In genomic region chr1:212814989-212815388, GRCh38 we compare ENCODE assay signal across 9 cellular contexts. TPM values are rescaled to one million over a fixed set of nuclear protein-coding genes. Genes with fewer than 3 reads are reported as not detected.
A peak's percentile ranks its signal among the peaks of the same experiment; 100 is the strongest.
DNase-seq lines count a peak whose midpoint lies in the region; ATAC-seq, FAIRE-seq and TF ChIP-seq lines count a peak whose summit lies in the region.
"Had no signal": no experiment of that assay in that cellular context is flagged by ENCODE, and none has a peak within 500 bp of the region (broad histone marks: within the 10 kb centered on the region; RNA-seq: fewer than 3 reads in every experiment).

No MANE protein-coding gene starts in this region.

- DNase-seq in NCI-H2107 treated with DMSO at 0.1 percent for 48 hours (lab: John Stamatoyannopoulos, UW; ENCODE audit: unreplicated experiment) (peak; percentile 27), NCI-H2107 (lab: John Stamatoyannopoulos, UW) (no peak), NCI-H146 treated with DMSO at 0.1 percent for 48 hours (lab: John Stamatoyannopoulos, UW; ENCODE audit: unreplicated experiment) (peak; percentile 59), endothelial cell of umbilical vein (ENCODE audit: low read depth, low spot score) (peak; percentile 27), psoas muscle (no peak), germinal center (ENCODE audit: low spot score) (no peak), sigmoid colon (no peak)

- BruUV-seq in endothelial cell of umbilical vein (replicated peaks; lab: Mats Ljungman, UMichigan): no TSS peak

- no peak overlapping the region for H2AFZ ChIP-seq in endothelial cell of umbilical vein (ENCODE audit: low read depth, low read length)

- H3K9me1 ChIP-seq in endothelial cell of umbilical vein (replicated peaks; ENCODE audit: control insufficient read depth, extremely low read depth, insufficient read depth, low read length): no peaks in the 10 kb centered on the region

- TF ChIP-seq POLR2A in endothelial cell of umbilical vein (IDR thresholded peaks at IDR 0.05; ENCODE audit: low read depth, low read length) (no peak), sigmoid colon (IDR thresholded peaks at IDR 0.05) (no peak)

- no peaks in the 10 kb centered on the region for H4K20me1 ChIP-seq in endothelial cell of umbilical vein (replicated peaks; ENCODE audit: control insufficient read depth, extremely low read depth, insufficient read depth, low read length)
- H4K20me1 ChIP-seq: BLaER1 treated with 17β-estradiol and CSF1 and Interleukin-3, amounts not matched to agents 10 nM and 100 nM had no signal

- TF ChIP-seq CTCF in endothelial cell of umbilical vein (IDR thresholded peaks at IDR 0.05; ENCODE audit: extremely low read depth in 1 of 2, insufficient read depth in 1 of 2, low read depth in 1 of 2, low read length in 2 of 2) (no peak), psoas muscle (IDR thresholded peaks at IDR 0.05) (peak; percentile 43), sigmoid colon (IDR thresholded peaks at IDR 0.05) (peak in 2 of 4 experiments; percentile 13 to 41)

- H3K27me3 ChIP-seq in endothelial cell of umbilical vein (ENCODE audit: control insufficient read depth in 2 of 2, insufficient read depth in 2 of 2, low read length in 2 of 2): no peaks in the 10 kb centered on the region
- H3K27me3 ChIP-seq in psoas muscle (ENCODE audit: insufficient read depth in 3 of 3, low read length in 2 of 3): no peaks in the 10 kb centered on the region
- H3K27me3 ChIP-seq in sigmoid colon: no peaks in the 10 kb centered on the region
- H3K27me3 ChIP-seq: BLaER1 treated with 17β-estradiol and CSF1 and Interleukin-3, amounts not matched to agents 10 nM and 100 nM had no signal

- dilution Hi-C loops in endothelial cell of umbilical vein (cut with MboI; ENCODE audit: extremely low pct_ligation_motif_present, low sequenced_read_pairs): no loop called here

- H3K4me2 ChIP-seq in endothelial cell of umbilical vein (ENCODE audit: insufficient read depth, low read length): no peak overlapping the region
- H3K4me2 ChIP-seq: BLaER1 treated with 17β-estradiol and CSF1 and Interleukin-3, amounts not matched to agents 10 nM and 100 nM had no signal

- POLR2A ChIA-PET in endothelial cell of umbilical vein (lab: Charles Lee): interaction anchor here (1.0 kb wide), 1 partner anchor 44 kb away, joined by 4 read pairs; no protein-coding TSS in a partner anchor

- H3K9me3 ChIP-seq in endothelial cell of umbilical vein (replicated peaks; ENCODE audit: control insufficient read depth, insufficient read depth, low read length) (no peaks in the 10 kb centered on the region), psoas muscle (no peaks in the 10 kb centered on the region), sigmoid colon (no peaks in the 10 kb centered on the region)
- H3K9me3 ChIP-seq: BLaER1 treated with 17β-estradiol and CSF1 and Interleukin-3, amounts not matched to agents 10 nM and 100 nM had no signal

- intact Hi-C loops in endothelial cell of umbilical vein (cut with micrococcal nuclease) (loop anchor here (1.0 kb wide), 1 partner anchor 180 kb away; no protein-coding TSS in a partner anchor), psoas muscle (cut with DNase I) (loop anchor here (2.0 to 5.0 kb wide), 2 partner anchors 180 to 182 kb away; no protein-coding TSS in a partner anchor), sigmoid colon (cut with DNase I) (loop anchor here (5.0 kb wide), 1 partner anchor 182 kb away; no protein-coding TSS in a partner anchor)

- H3K27ac ChIP-seq in endothelial cell of umbilical vein (ENCODE audit: insufficient read depth, low read depth, low read length) (no peak overlapping the region), psoas muscle (no peak overlapping the region), sigmoid colon (no peak overlapping the region)
- H3K27ac ChIP-seq: BLaER1 treated with 17β-estradiol and CSF1 and Interleukin-3, amounts not matched to agents 10 nM and 100 nM had no signal

- FAIRE-seq in endothelial cell of umbilical vein (lab: Jason Lieb, UNC): no peak

- no peak overlapping the region for H3K9ac ChIP-seq in endothelial cell of umbilical vein (replicated peaks; ENCODE audit: extremely low read depth, insufficient read depth, low read length)
- H3K9ac ChIP-seq: BLaER1 treated with 17β-estradiol and CSF1 and Interleukin-3, amounts not matched to agents 10 nM and 100 nM had no signal

- H3K4me3 ChIP-seq in endothelial cell of umbilical vein (replicated peaks in 1 of 3; ENCODE audit: insufficient read depth in 1 of 3, low read depth in 1 of 3, low read length in 3 of 3) (no peak overlapping the region), psoas muscle (no peak overlapping the region), sigmoid colon (no peak overlapping the region)
- H3K4me3 ChIP-seq: BLaER1 treated with 17β-estradiol and CSF1 and Interleukin-3, amounts not matched to agents 10 nM and 100 nM had no signal

- no peaks in the 10 kb centered on the region for H3K79me2 ChIP-seq in endothelial cell of umbilical vein (ENCODE audit: control insufficient read depth, insufficient read depth, low read length)

- no peak for TF ChIP-seq EP300 in sigmoid colon (IDR thresholded peaks at IDR 0.05)

- WGBS in psoas muscle, 3 donors: 42 to 56% (median 45%) methylated on average over 5 of the region's 5 CpGs
- 24 to 61% methylated on average over 5 of the region's 5 CpGs for WGBS in sigmoid colon, 2 donors

- H3K4me1 ChIP-seq in endothelial cell of umbilical vein (ENCODE audit: control insufficient read depth, extremely low read depth, insufficient read depth, low read length) (peaks cover 4% of the 10 kb centered on the region), psoas muscle (no peaks in the 10 kb centered on the region), sigmoid colon (no peaks in the 10 kb centered on the region)

- H3K36me3 ChIP-seq in endothelial cell of umbilical vein (ENCODE audit: control insufficient read depth in 2 of 2, extremely low read depth in 1 of 2, insufficient read depth in 2 of 2, low read length in 2 of 2): peaks cover 0 to 2% of the 10 kb centered on the region in 2 experiments
- peaks cover 6 to 38% of the 10 kb centered on the region in 2 donors for H3K36me3 ChIP-seq in psoas muscle (ENCODE audit: insufficient read depth in 1 of 2, low read depth in 1 of 2)
- peaks cover 0 to 13% (median 0%) of the 10 kb centered on the region in 4 donors for H3K36me3 ChIP-seq in sigmoid colon

- peak in 1 of 4 donors; percentile 56 for ATAC-seq in psoas muscle
- ATAC-seq in activated CD4-positive, CD25-positive, alpha-beta regulatory T cell treated with anti-CD3 and anti-CD28 coated beads, Interleukin-2, amount 50 U/mL, for 24 hours: no peak

- CTCF ChIA-PET in endothelial cell of umbilical vein (lab: Charles Lee): interaction anchor here (0.6 to 1.9 kb wide), 21 partner anchors 9 to 181 kb away, joined by 3 to 49 read pairs (median 4); partner anchors contain the start of gene FLVCR1

RNA-seq across cellular contexts. Expression of gene TATDN3, which starts 23.3 kb away (rescaled TPM):
- total RNA-seq in endothelial cell of umbilical vein (7.8 and 8.0 TPM in 2 replicates), psoas muscle (10 to 100 TPM; 21.4 to 25.2 (median 22.8) TPM), sigmoid colon (10 to 100 TPM in 3 of 4 donors, 1 to 10 TPM in 1; 9.1 to 25.7 (median 17.8) TPM)
- polyA plus RNA-seq in endothelial cell of umbilical vein (3.5 and 4.3 TPM in 2 replicates), psoas muscle (10 to 100 TPM; 13.5 to 20.9 (median 13.9) TPM), sigmoid colon (10 to 100 TPM; 10.7 to 12.5 (median 12.0) TPM)
- polyA plus RNA-seq in endothelial cell of umbilical vein (2011; cell fraction: cytosol; rRNA removed): 7.2 and 7.3 TPM in 2 replicates
- 6.8 and 7.9 TPM in 2 replicates for polyA plus RNA-seq in endothelial cell of umbilical vein (2011; cell fraction: nucleus; rRNA removed)
- 8.1 and 10.3 TPM in 2 replicates for polyA plus RNA-seq in endothelial cell of umbilical vein (2012)
- polyA minus RNA-seq in endothelial cell of umbilical vein: 2.1 and 4.2 TPM in 2 replicates
- 5.4 TPM for polyA minus RNA-seq in endothelial cell of umbilical vein (2011; cell fraction: cytosol; rRNA and poly(A)+ RNA removed)
- polyA minus RNA-seq in endothelial cell of umbilical vein (2011; cell fraction: nucleus; rRNA and poly(A)+ RNA removed): 4.0 and 4.7 TPM in 2 replicates

RNA-seq across cellular contexts. Expression of gene NSL1, which starts 23.4 kb away (rescaled TPM):
- total RNA-seq in endothelial cell of umbilical vein: 27.7 and 30.2 TPM in 2 replicates
- polyA plus RNA-seq in endothelial cell of umbilical vein: 15.5 and 18.9 TPM in 2 replicates
- 28.6 and 29.4 TPM in 2 replicates for polyA plus RNA-seq in endothelial cell of umbilical vein (2011; cell fraction: cytosol; rRNA removed)
- 13.3 and 19.3 TPM in 2 replicates for polyA plus RNA-seq in endothelial cell of umbilical vein (2011; cell fraction: nucleus; rRNA removed)
- 16.2 and 18.9 TPM in 2 replicates for polyA plus RNA-seq in endothelial cell of umbilical vein (2012)
- 11.5 and 12.5 TPM in 2 replicates for polyA minus RNA-seq in endothelial cell of umbilical vein
- polyA minus RNA-seq in endothelial cell of umbilical vein (2011; cell fraction: cytosol; rRNA and poly(A)+ RNA removed): 16.9 TPM
- polyA minus RNA-seq in endothelial cell of umbilical vein (2011; cell fraction: nucleus; rRNA and poly(A)+ RNA removed): 12.4 and 17.5 TPM in 2 replicates
- total RNA-seq in psoas muscle: 10 to 100 TPM; 13.2 to 21.2 (median 16.5) TPM
- polyA plus RNA-seq in psoas muscle: 10 to 100 TPM; 14.1 to 34.5 (median 24.0) TPM
- 10 to 100 TPM; 26.0 to 50.4 (median 30.2) TPM for total RNA-seq in sigmoid colon
- 10 to 100 TPM; 12.0 to 22.7 (median 22.4) TPM for polyA plus RNA-seq in sigmoid colon

RNA-seq across cellular contexts. Expression of gene SPATA45, which starts 32.5 kb away (rescaled TPM):
- total RNA-seq in endothelial cell of umbilical vein: not detected in 2 replicates
- not detected in 2 replicates for polyA plus RNA-seq in endothelial cell of umbilical vein
- not detected in 2 replicates for polyA plus RNA-seq in endothelial cell of umbilical vein (2011; cell fraction: cytosol; rRNA removed)
- not detected in 2 replicates for polyA plus RNA-seq in endothelial cell of umbilical vein (2011; cell fraction: nucleus; rRNA removed)
- not detected in 2 replicates for polyA plus RNA-seq in endothelial cell of umbilical vein (2012)
- not detected in 2 replicates for polyA minus RNA-seq in endothelial cell of umbilical vein
- polyA minus RNA-seq in endothelial cell of umbilical vein (2011; cell fraction: cytosol; rRNA and poly(A)+ RNA removed): not detected
- not detected in 2 replicates for polyA minus RNA-seq in endothelial cell of umbilical vein (2011; cell fraction: nucleus; rRNA and poly(A)+ RNA removed)
- not detected for total RNA-seq in psoas muscle
- not detected for polyA plus RNA-seq in psoas muscle
- not detected for total RNA-seq in sigmoid colon
- not detected for polyA plus RNA-seq in sigmoid colon

RNA-seq across cellular contexts. Expression of gene FLVCR1, which starts 43.1 kb away (rescaled TPM):
- total RNA-seq in endothelial cell of umbilical vein: 11.9 and 12.0 TPM in 2 replicates
- 3.2 and 3.5 TPM in 2 replicates for polyA plus RNA-seq in endothelial cell of umbilical vein
- polyA plus RNA-seq in endothelial cell of umbilical vein (2011; cell fraction: cytosol; rRNA removed): 2.3 and 2.7 TPM in 2 replicates
- polyA plus RNA-seq in endothelial cell of umbilical vein (2011; cell fraction: nucleus; rRNA removed): 10.2 and 12.2 TPM in 2 replicates
- 4.3 and 5.9 TPM in 2 replicates for polyA plus RNA-seq in endothelial cell of umbilical vein (2012)
- 13.9 and 16.1 TPM in 2 replicates for polyA minus RNA-seq in endothelial cell of umbilical vein
- polyA minus RNA-seq in endothelial cell of umbilical vein (2011; cell fraction: cytosol; rRNA and poly(A)+ RNA removed): 35.7 TPM
- polyA minus RNA-seq in endothelial cell of umbilical vein (2011; cell fraction: nucleus; rRNA and poly(A)+ RNA removed): 11.8 and 17.7 TPM in 2 replicates
- 1 to 10 TPM; 1.3 to 2.6 (median 1.6) TPM for total RNA-seq in psoas muscle
- polyA plus RNA-seq in psoas muscle: 1 to 10 TPM in 2 of 3 donors, under 1 TPM in 1; 0.52 to 2.3 (median 1.3) TPM
- 1 to 10 TPM; 2.9 to 6.9 (median 5.1) TPM for total RNA-seq in sigmoid colon
- polyA plus RNA-seq in sigmoid colon: 1 to 10 TPM in 2 of 3 donors, under 1 TPM in 1; 0.60 to 5.2 (median 2.1) TPM

Comparison
In these comparisons a context has a peak if more than half of its experiments do, and no peak if none do; other contexts are left out.
1. DNase-seq: peak in NCI-H2107 treated with DMSO at 0.1 percent for 48 hours (single experiment), NCI-H146 treated with DMSO at 0.1 percent for 48 hours (single experiment) and endothelial cell of umbilical vein (single experiment); none in NCI-H2107 (single experiment), psoas muscle (0 of 2), germinal center (single experiment) and sigmoid colon (single experiment).